Comparison of ENCODE assay signal across 8 cellular contexts in genomic region chr18:61581578-61582204, GRCh38.
DNase-seq lines count a peak whose midpoint lies in the region; ATAC-seq and TF ChIP-seq lines count a peak whose summit lies in the region.

No MANE protein-coding gene starts in this region.

- peaks cover 26 to 48% of the 10 kb centered on the region in 2 donors for H3K27me3 Mint-ChIP-seq in natural killer cell treated with Interleukin-12 subunit alpha and Interleukin-12 subunit beta and Interleukin-15 and Interleukin-18, amount 100 ng/mL, for 72 hours

- BruUV-seq in PC-3 (replicated peaks; lab: Mats Ljungman, UMichigan) = no TSS peak

- no peaks in the 10 kb centered on the region for H3K36me3 ChIP-seq in PC-3 (ENCODE audit: low read depth, low read length)

- CTCF ChIA-PET in PC-3 (lab: Charles Lee) = no interaction called here

- POLR2A ChIA-PET in PC-3 (lab: Charles Lee; ENCODE audit: unreplicated experiment) = no interaction called here

- H3K9me2 ChIP-seq in PC-3 (replicated peaks; ENCODE audit: low read length) = no peaks in the 10 kb centered on the region

- intact Hi-C loops in PC-3 (cut with micrococcal nuclease) = loop anchor here (1.0 to 10.0 kb wide), 2 partner anchors 313 to 550 kb away; partner anchors contain the start of gene RNF152

- H3K9ac ChIP-seq in PC-3 (ENCODE audit: low read length) = no peak overlapping the region

- ATAC-seq in GM19463 (IDR thresholded peaks at IDR 0.05; ENCODE audit: unreplicated experiment) (peak; percentile 81), PC-3 (peak; percentile 93)
- ATAC-seq in natural killer cell treated with Interleukin-12 subunit alpha and Interleukin-12 subunit beta and Interleukin-15 and Interleukin-18, amount 100 ng/mL, for 72 hours = peak; percentile 69 to 74

- no peak overlapping the region for H3K27ac ChIP-seq in PC-3 (ENCODE audit: low read length)

- H3K4me2 ChIP-seq in PC-3 (ENCODE audit: low read length) = peak overlapping the region; percentile 83

- no peaks in the 10 kb centered on the region for H3K79me2 ChIP-seq in PC-3 (ENCODE audit: low read length)

- no peaks in the 10 kb centered on the region for H4K20me1 ChIP-seq in PC-3 (ENCODE audit: low read length)

- H3K27ac Mint-ChIP-seq in natural killer cell treated with Interleukin-12 subunit alpha and Interleukin-12 subunit beta and Interleukin-15 and Interleukin-18, amount 100 ng/mL, for 72 hours = no peak overlapping the region

- DNase-seq in CMK (ENCODE audit: low read depth) (peak; percentile 4), HPDE6-E6E7 (ENCODE audit: extremely low spot score) (peak; percentile 70), PC-3 (peak; percentile 61), fibroblast of pulmonary artery (ENCODE audit: low read depth) (peak; percentile 60)
- peak; percentile 43 to 58 for DNase-seq in activated T-helper 1 cell treated with anti-CD3 and anti-CD28 coated beads, Interleukin-2, amount 50 U/mL, for 16 hours (ENCODE audit: low read depth in 1 of 2, low spot score in 1 of 2)
- no peak for DNase-seq in natural killer cell treated with Interleukin-12 subunit alpha and Interleukin-12 subunit beta and Interleukin-15 and Interleukin-18, amount 100 ng/mL, for 72 hours (ENCODE audit: low spot score)
- DNase-seq in stimulated activated naive CD4-positive, alpha-beta T cell (lab: John Stamatoyannopoulos, UW) = peak; percentile 23 to 67 (median 41)

- peaks cover under 1% of the 10 kb centered on the region; the same call in 1 of the 2 replicates for H3K27me3 ChIP-seq in PC-3 (ENCODE audit: low read length)

- no peak overlapping the region for H3K4me3 Mint-ChIP-seq in natural killer cell treated with Interleukin-12 subunit alpha and Interleukin-12 subunit beta and Interleukin-15 and Interleukin-18, amount 100 ng/mL, for 72 hours

- no peaks in the 10 kb centered on the region for H3K36me3 Mint-ChIP-seq in natural killer cell treated with Interleukin-12 subunit alpha and Interleukin-12 subunit beta and Interleukin-15 and Interleukin-18, amount 100 ng/mL, for 72 hours

- no peaks in the 10 kb centered on the region for H3K9me3 ChIP-seq in PC-3 (ENCODE audit: low read length)

- peak overlapping the region; percentile 79 for H2AFZ ChIP-seq in PC-3 (ENCODE audit: low read length)

- H3F3A ChIP-seq in PC-3 (ENCODE audit: low read length, unreplicated experiment) = no peaks in the 10 kb centered on the region

- H3K4me3 ChIP-seq in PC-3 (ENCODE audit: low read length) = peak overlapping the region; percentile 58
- peak overlapping the region; percentile 48 for H3K4me3 ChIP-seq in fibroblast of pulmonary artery (replicated peaks; ENCODE audit: low read depth, low read length)

- H3K4me1 Mint-ChIP-seq in natural killer cell treated with Interleukin-12 subunit alpha and Interleukin-12 subunit beta and Interleukin-15 and Interleukin-18, amount 100 ng/mL, for 72 hours (ENCODE audit: low read depth in 2 of 2) = peaks cover 0 to 4% of the 10 kb centered on the region in 2 donors

- peaks cover 3% of the 10 kb centered on the region; the same call in 1 of the 2 replicates for H3K4me1 ChIP-seq in PC-3 (ENCODE audit: insufficient read depth, low read length)

- TF ChIP-seq CTCF in PC-3 (conservative IDR thresholded peaks at IDR 0.05; ENCODE audit: low read depth, low read length) = peak; percentile 92
- peak; percentile 88 for TF ChIP-seq CTCF in fibroblast of pulmonary artery (IDR thresholded peaks at IDR 0.05; ENCODE audit: low read length, missing control alignments)

- no peaks in the 10 kb centered on the region for H3K9me3 Mint-ChIP-seq in natural killer cell treated with Interleukin-12 subunit alpha and Interleukin-12 subunit beta and Interleukin-15 and Interleukin-18, amount 100 ng/mL, for 72 hours
